1 cellular context compared by ENCODE assay signal in genomic region chr20:53557157-53557556, GRCh38.
TF ChIP-seq lines count a peak whose summit lies in the region.

No MANE protein-coding gene starts in this region.

TF ChIP-seq in HepG2, 621 proteins besides CTCF, POLR2A, EP300 and RAD21 (continued from another document):
- TF ChIP-seq, protein P1, sequence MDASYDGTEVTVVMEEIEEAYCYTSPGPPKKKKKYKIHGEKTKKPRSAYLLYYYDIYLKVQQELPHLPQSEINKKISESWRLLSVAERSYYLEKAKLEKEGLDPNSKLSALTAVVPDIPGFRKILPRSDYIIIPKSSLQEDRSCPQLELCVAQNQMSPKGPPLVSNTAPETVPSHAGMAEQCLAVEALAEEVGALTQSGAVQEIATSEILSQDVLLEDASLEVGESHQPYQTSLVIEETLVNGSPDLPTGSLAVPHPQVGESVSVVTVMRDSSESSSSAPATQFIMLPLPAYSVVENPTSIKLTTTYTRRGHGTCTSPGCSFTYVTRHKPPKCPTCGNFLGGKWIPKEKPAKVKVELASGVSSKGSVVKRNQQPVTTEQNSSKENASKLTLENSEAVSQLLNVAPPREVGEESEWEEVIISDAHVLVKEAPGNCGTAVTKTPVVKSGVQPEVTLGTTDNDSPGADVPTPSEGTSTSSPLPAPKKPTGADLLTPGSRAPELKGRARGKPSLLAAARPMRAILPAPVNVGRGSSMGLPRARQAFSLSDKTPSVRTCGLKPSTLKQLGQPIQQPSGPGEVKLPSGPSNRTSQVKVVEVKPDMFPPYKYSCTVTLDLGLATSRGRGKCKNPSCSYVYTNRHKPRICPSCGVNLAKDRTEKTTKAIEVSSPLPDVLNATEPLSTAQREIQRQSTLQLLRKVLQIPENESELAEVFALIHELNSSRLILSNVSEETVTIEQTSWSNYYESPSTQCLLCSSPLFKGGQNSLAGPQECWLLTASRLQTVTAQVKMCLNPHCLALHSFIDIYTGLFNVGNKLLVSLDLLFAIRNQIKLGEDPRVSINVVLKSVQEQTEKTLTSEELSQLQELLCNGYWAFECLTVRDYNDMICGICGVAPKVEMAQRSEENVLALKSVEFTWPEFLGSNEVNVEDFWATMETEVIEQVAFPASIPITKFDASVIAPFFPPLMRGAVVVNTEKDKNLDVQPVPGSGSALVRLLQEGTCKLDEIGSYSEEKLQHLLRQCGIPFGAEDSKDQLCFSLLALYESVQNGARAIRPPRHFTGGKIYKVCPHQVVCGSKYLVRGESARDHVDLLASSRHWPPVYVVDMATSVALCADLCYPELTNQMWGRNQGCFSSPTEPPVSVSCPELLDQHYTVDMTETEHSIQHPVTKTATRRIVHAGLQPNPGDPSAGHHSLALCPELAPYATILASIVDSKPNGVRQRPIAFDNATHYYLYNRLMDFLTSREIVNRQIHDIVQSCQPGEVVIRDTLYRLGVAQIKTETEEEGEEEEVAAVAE (CRISPR knock-in tag; IDR thresholded peaks at IDR 0.05; ENCODE audit: borderline replicate concordance): no peak
- TF ChIP-seq IRF2 (CRISPR knock-in tag; IDR thresholded peaks at IDR 0.05) (no peak), CEBPG (CRISPR knock-in tag; IDR thresholded peaks at IDR 0.05) (no peak), ZNF337 (CRISPR knock-in tag; IDR thresholded peaks at IDR 0.05; ENCODE audit: borderline replicate concordance, low read depth) (no peak), ZNF678 (CRISPR knock-in tag; IDR thresholded peaks at IDR 0.05) (no peak), GABPB1 (CRISPR knock-in tag; IDR thresholded peaks at IDR 0.05) (no peak), CCDC6 (CRISPR knock-in tag; IDR thresholded peaks at IDR 0.05) (no peak), ZXDC (CRISPR knock-in tag; IDR thresholded peaks at IDR 0.05) (0 out of 2 replicates have a peak, but pooled peaks have one; percentile 32), ZNF296 (CRISPR knock-in tag; conservative IDR thresholded peaks at IDR 0.05) (0 out of 2 replicates have a peak, but pooled peaks have one; percentile 61), YEATS4 (CRISPR knock-in tag; IDR thresholded peaks at IDR 0.05; ENCODE audit: borderline replicate concordance) (no peak)
- TF ChIP-seq, protein P2, sequence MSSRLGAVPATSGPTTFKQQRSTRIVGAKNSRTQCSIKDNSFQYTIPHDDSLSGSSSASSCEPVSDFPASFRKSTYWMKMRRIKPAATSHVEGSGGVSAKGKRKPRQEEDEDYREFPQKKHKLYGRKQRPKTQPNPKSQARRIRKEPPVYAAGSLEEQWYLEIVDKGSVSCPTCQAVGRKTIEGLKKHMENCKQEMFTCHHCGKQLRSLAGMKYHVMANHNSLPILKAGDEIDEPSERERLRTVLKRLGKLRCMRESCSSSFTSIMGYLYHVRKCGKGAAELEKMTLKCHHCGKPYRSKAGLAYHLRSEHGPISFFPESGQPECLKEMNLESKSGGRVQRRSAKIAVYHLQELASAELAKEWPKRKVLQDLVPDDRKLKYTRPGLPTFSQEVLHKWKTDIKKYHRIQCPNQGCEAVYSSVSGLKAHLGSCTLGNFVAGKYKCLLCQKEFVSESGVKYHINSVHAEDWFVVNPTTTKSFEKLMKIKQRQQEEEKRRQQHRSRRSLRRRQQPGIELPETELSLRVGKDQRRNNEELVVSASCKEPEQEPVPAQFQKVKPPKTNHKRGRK (CRISPR knock-in tag; IDR thresholded peaks at IDR 0.05): no peak
TF ChIP-seq in HepG2: peak in this region for 3.
